Comparison of ENCODE assay signal across 1 cellular context in genomic region chr12:132784580-132784979, GRCh38.
TF ChIP-seq lines count a peak whose summit lies in the region.

No MANE protein-coding gene starts in this region.

TF ChIP-seq in IMR-90, 13 proteins besides CTCF, POLR2A, EP300 and RAD21:
- no peak for TF ChIP-seq ELK1 (IDR thresholded peaks at IDR 0.05; ENCODE audit: borderline replicate concordance, low read depth, low read length)
- TF ChIP-seq SMC3 (IDR thresholded peaks at IDR 0.05; ENCODE audit: low read depth, low read length) = no peak
- TF ChIP-seq MXI1 (IDR thresholded peaks at IDR 0.05; ENCODE audit: borderline replicate concordance, low read depth, low read length) = no peak
- TF ChIP-seq BHLHE40 (IDR thresholded peaks at IDR 0.05; ENCODE audit: low read depth, low read length) = no peak
- TF ChIP-seq CHD1 (IDR thresholded peaks at IDR 0.05; ENCODE audit: low read depth, low read length) = no peak
- TF ChIP-seq MAFK (IDR thresholded peaks at IDR 0.05; ENCODE audit: low read depth, low read length) = no peak
- TF ChIP-seq FOS (IDR thresholded peaks at IDR 0.05; ENCODE audit: low read depth, low read length) = no peak
- TF ChIP-seq RFX5 (IDR thresholded peaks at IDR 0.05; ENCODE audit: low read depth, low read length) = no peak
- TF ChIP-seq RCOR1 (IDR thresholded peaks at IDR 0.05; ENCODE audit: insufficient replicate concordance, low read length) = no peak
- TF ChIP-seq CEBPB (IDR thresholded peaks at IDR 0.05; ENCODE audit: low read depth, low read length) = no peak
- TF ChIP-seq NFE2L2 (IDR thresholded peaks at IDR 0.05; ENCODE audit: low read depth, low read length) = no peak
- TF ChIP-seq USF2 (IDR thresholded peaks at IDR 0.05; ENCODE audit: low read depth, low read length) = no peak
- TF ChIP-seq MAZ (IDR thresholded peaks at IDR 0.05; ENCODE audit: borderline replicate concordance, low read depth, low read length) = no peak
TF ChIP-seq in IMR-90: peak in this region for 0.
